32 cellular contexts compared by ENCODE assay signal in genomic region chr6:36113049-36113448, GRCh38. TPM values are rescaled to one million over a fixed set of nuclear protein-coding genes. Genes with fewer than 3 reads are reported as not detected.
DNase-seq lines count a peak whose midpoint lies in the region; ATAC-seq and TF ChIP-seq lines count a peak whose summit lies in the region.
"Had no signal": no experiment of that assay in that cellular context is flagged by ENCODE, and none has a peak within 500 bp of the region (broad histone marks: within the 10 kb centered on the region; RNA-seq: fewer than 3 reads in every experiment).

No MANE protein-coding gene starts in this region.

- in situ Hi-C loops in gastrocnemius medialis (cut with MboI; ENCODE audit: low sequenced_read_pairs in 4 of 4): loop anchor here in 2 of 4 donors (10.0 to 25.0 kb wide), 2 partner anchors 82 to 249 kb away; partner anchors contain the start of gene BRPF3 (in 1 of the 2)

- TF ChIP-seq POLR2A in HCT116 (IDR thresholded peaks at IDR 0.05; ENCODE audit: borderline replicate concordance, extremely low read depth, insufficient read depth, insufficient read length) (no peak), gastrocnemius medialis (IDR thresholded peaks at IDR 0.05) (no peak)

- no peaks in the 10 kb centered on the region for H3K79me1 ChIP-seq in trophoblast cell (ENCODE audit: low read length)
- H3K79me1 ChIP-seq in H9 (ENCODE audit: insufficient read depth, low read depth, low read length, poor library complexity, severe bottlenecking): no peaks in the 10 kb centered on the region

- H4K91ac ChIP-seq in trophoblast cell (ENCODE audit: low read depth, low read length) (no peak overlapping the region), H9 (ENCODE audit: insufficient read length, low read depth, low read length) (no peak overlapping the region)

- H3K14ac ChIP-seq in trophoblast cell (ENCODE audit: low read length) (no peak overlapping the region), H9 (ENCODE audit: insufficient read depth, low read length) (no peak overlapping the region)

- H2AFZ ChIP-seq in HCT116 (ENCODE audit: low read depth, low read length, poor library complexity, severe bottlenecking) (no peak overlapping the region), MM.1S (ENCODE audit: low read length) (no peak overlapping the region), trophoblast cell (ENCODE audit: insufficient read depth, low read length, poor library complexity) (no peak overlapping the region), H9 (ENCODE audit: low read length) (no peak overlapping the region)

- H3K4me2 ChIP-seq in HCT116 (ENCODE audit: low read length) (no peak overlapping the region), MM.1S (ENCODE audit: low read depth, low read length) (no peak overlapping the region), trophoblast cell (ENCODE audit: low read length) (no peak overlapping the region), H9 (ENCODE audit: insufficient read depth, insufficient read length, low read length) (no peak overlapping the region)

- peak; percentile 40; the same call in 1 of the 2 replicates for ATAC-seq in HCT116
- no peak for ATAC-seq in activated naive CD8-positive, alpha-beta T cell treated with anti-CD3 and anti-CD28 coated beads, Interleukin-2, amount 50 U/mL, for 24 hours
- ATAC-seq in gastrocnemius medialis: no peak
- no peak for ATAC-seq in HG03378 (IDR thresholded peaks at IDR 0.05; ENCODE audit: unreplicated experiment)
- ATAC-seq: activated naive CD4-positive, alpha-beta T cell treated with anti-CD3 and anti-CD28 coated beads, Interleukin-2, amount 50 U/mL, for 72 hours; activated T-helper 17 cell treated with anti-CD3 and anti-CD28 coated beads, Interleukin-2, amount 50 U/mL, for 72 hours; left colon had no signal

- no peak overlapping the region for H3T11ph ChIP-seq in H9 (ENCODE audit: low read length)

- H3K4me3 ChIP-seq in HCT116 (replicated peaks in 1 of 2; ENCODE audit: low read depth in 1 of 2, low read length in 2 of 2) (no peak overlapping the region), MM.1S (ENCODE audit: low read length) (no peak overlapping the region), trophoblast cell (ENCODE audit: low read depth, low read length) (no peak overlapping the region), gastrocnemius medialis (no peak overlapping the region)
- H3K4me3 ChIP-seq: ascending aorta, cardiac muscle cell, colonic mucosa, Peyer's patch, prostate gland, testis, vagina had no signal

- no peak overlapping the region for H2BK20ac ChIP-seq in H9 (ENCODE audit: low read depth, low read length, poor library complexity, severe bottlenecking)

- RAD21 ChIA-PET in HCT116 (lab: Charles Lee; ENCODE audit: low non-redundant PET in 1 of 2, low total read pairs in 2 of 2, uncharacterized antibody in 2 of 2, unreplicated experiment in 2 of 2): no interaction called here

- H3K36me3 ChIP-seq in HCT116 (ENCODE audit: control insufficient read depth in 1 of 2, insufficient read depth in 2 of 2, low read length in 2 of 2): no peaks in the 10 kb centered on the region; a peak in 3 of 4 replicates
- H3K36me3 ChIP-seq in MM.1S (replicated peaks; ENCODE audit: insufficient read depth, low read length): no peaks in the 10 kb centered on the region
- peaks cover 11 to 15% of the 10 kb centered on the region in 2 experiments for H3K36me3 ChIP-seq in trophoblast cell (ENCODE audit: control insufficient read depth in 1 of 2, insufficient read depth in 2 of 2, low read length in 2 of 2)
- peaks cover 4 to 38% of the 10 kb centered on the region in 2 donors for H3K36me3 ChIP-seq in gastrocnemius medialis
- H3K36me3 ChIP-seq: colonic mucosa, prostate gland had no signal

- H3K9me3 ChIP-seq in HCT116 (ENCODE audit: control insufficient read depth in 1 of 2, insufficient read depth in 1 of 2, low read depth in 1 of 2, low read length in 2 of 2) (no peaks in the 10 kb centered on the region), MM.1S (replicated peaks; ENCODE audit: insufficient read depth, low read length) (no peaks in the 10 kb centered on the region), trophoblast cell (ENCODE audit: insufficient read depth, low read depth, low read length) (peaks cover 2% of the 10 kb centered on the region), gastrocnemius medialis (no peaks in the 10 kb centered on the region), H9 (ENCODE audit: control insufficient read depth, low read depth, low read length) (no peaks in the 10 kb centered on the region)
- H3K9me3 ChIP-seq: ascending aorta, colonic mucosa, Peyer's patch, prostate gland, testis, vagina had no signal

- H2BK5ac ChIP-seq in trophoblast cell (ENCODE audit: low read depth, low read length, poor library complexity) (no peak overlapping the region), H9 (ENCODE audit: insufficient read length, low read length) (no peak overlapping the region)

- no peak overlapping the region for H3K56ac ChIP-seq in H9 (ENCODE audit: insufficient read length, low read depth, low read length)

- H3K23ac ChIP-seq in trophoblast cell (ENCODE audit: low read length) (no peak overlapping the region), H9 (ENCODE audit: insufficient read length, low read depth, low read length) (no peak overlapping the region)

- H2BK12ac ChIP-seq in trophoblast cell (ENCODE audit: low read length) (no peak overlapping the region), H9 (ENCODE audit: insufficient read length, low read depth, low read length) (no peak overlapping the region)

- H3K27me3 ChIP-seq in HCT116 (ENCODE audit: insufficient read depth, low read length) (no peaks in the 10 kb centered on the region), MM.1S (replicated peaks; ENCODE audit: insufficient read depth, low read length) (no peaks in the 10 kb centered on the region), trophoblast cell (ENCODE audit: insufficient read depth, low read length) (no peaks in the 10 kb centered on the region), gastrocnemius medialis (no peaks in the 10 kb centered on the region), H9 (ENCODE audit: insufficient read depth, low read length) (no peaks in the 10 kb centered on the region)
- H3K27me3 ChIP-seq: ascending aorta, cardiac muscle cell, colonic mucosa, Peyer's patch, testis, vagina had no signal

- peaks cover 4% of the 10 kb centered on the region for H3F3A ChIP-seq in MM.1S (ENCODE audit: insufficient read depth, low read length)

- H3K36me3 Mint-ChIP-seq in activated naive CD8-positive, alpha-beta T cell treated with anti-CD3 and anti-CD28 coated beads, Interleukin-2, amount 50 U/mL, for 24 hours (ENCODE audit: low read depth): peaks cover 24% of the 10 kb centered on the region
- H3K36me3 Mint-ChIP-seq in H9 (ENCODE audit: insufficient read depth in 1 of 3, low read depth in 3 of 3): peaks cover 5 to 29% (median 16%) of the 10 kb centered on the region in 3 experiments

- peaks cover 79% of the 10 kb centered on the region for H3K4me1 Mint-ChIP-seq in activated naive CD8-positive, alpha-beta T cell treated with anti-CD3 and anti-CD28 coated beads, Interleukin-2, amount 50 U/mL, for 24 hours
- peaks cover 15 to 16% of the 10 kb centered on the region in 2 experiments for H3K4me1 Mint-ChIP-seq in H9

- TF ChIP-seq CTCF in HCT116 (IDR thresholded peaks at IDR 0.05 in 2 of 3, conservative IDR thresholded peaks at IDR 0.05 in 1 of 3; ENCODE audit: borderline replicate concordance in 1 of 3, insufficient read depth in 1 of 3, low read depth in 2 of 3, low read length in 2 of 3) (no peak), MM.1S (IDR thresholded peaks at IDR 0.05; ENCODE audit: low read length) (no peak), gastrocnemius medialis (IDR thresholded peaks at IDR 0.05 in 4 of 5, conservative IDR thresholded peaks at IDR 0.05 in 1 of 5) (no peak), H9 (conservative IDR thresholded peaks at IDR 0.05) (no peak)

- H4K20me1 ChIP-seq in HCT116 (ENCODE audit: insufficient read depth) (no peaks in the 10 kb centered on the region), MM.1S (ENCODE audit: insufficient read depth, low read length) (no peaks in the 10 kb centered on the region), H9 (ENCODE audit: control insufficient read depth, insufficient read depth, insufficient read length) (no peaks in the 10 kb centered on the region)

- BruUV-seq in HCT116 (replicated peaks; lab: Mats Ljungman, UMichigan): no TSS peak

- CTCF ChIA-PET in HCT116 (lab: Charles Lee): no interaction called here

- H3K79me2 ChIP-seq in HCT116 (ENCODE audit: insufficient read depth, low read length) (no peaks in the 10 kb centered on the region), MM.1S (ENCODE audit: low read length) (no peaks in the 10 kb centered on the region), trophoblast cell (ENCODE audit: control insufficient read depth, insufficient read depth, low read length, poor library complexity) (no peaks in the 10 kb centered on the region), H9 (ENCODE audit: insufficient read depth, low read length) (no peaks in the 10 kb centered on the region)

- H2BK120ac ChIP-seq in trophoblast cell (ENCODE audit: insufficient read depth, low read length, poor library complexity): no peak overlapping the region
- no peak overlapping the region for H2BK120ac ChIP-seq in H9 (ENCODE audit: low read depth, low read length, poor library complexity, severe bottlenecking)

- no peak overlapping the region for H4K5ac ChIP-seq in H9 (ENCODE audit: insufficient read length, low read depth, low read length)

- H3K27me3 Mint-ChIP-seq in activated naive CD8-positive, alpha-beta T cell treated with anti-CD3 and anti-CD28 coated beads, Interleukin-2, amount 50 U/mL, for 24 hours: no peaks in the 10 kb centered on the region
- H3K27me3 Mint-ChIP-seq in H9 (ENCODE audit: low read depth): no peaks in the 10 kb centered on the region
- H3K27me3 Mint-ChIP-seq: activated T-helper 17 cell treated with anti-CD3 and anti-CD28 coated beads, Interleukin-2, amount 50 U/mL, for 72 hours had no signal

- H3K4ac ChIP-seq in trophoblast cell (ENCODE audit: low read depth, low read length) (no peak overlapping the region), H9 (ENCODE audit: low read depth, low read length) (no peak overlapping the region)

- no peak overlapping the region for H3K9ac ChIP-seq in HCT116 (ENCODE audit: low read length)
- H3K9ac ChIP-seq in MM.1S (ENCODE audit: low read length): no peak overlapping the region
- no peak overlapping the region for H3K9ac ChIP-seq in trophoblast cell (ENCODE audit: low read length)
- no peak overlapping the region for H3K9ac ChIP-seq in H9 (ENCODE audit: extremely low read depth, insufficient read length, low read length)

- H3K4me3 Mint-ChIP-seq in activated naive CD8-positive, alpha-beta T cell treated with anti-CD3 and anti-CD28 coated beads, Interleukin-2, amount 50 U/mL, for 24 hours: no peak overlapping the region
- H3K4me3 Mint-ChIP-seq in H9: no peak overlapping the region
- H3K4me3 Mint-ChIP-seq: activated T-helper 17 cell treated with anti-CD3 and anti-CD28 coated beads, Interleukin-2, amount 50 U/mL, for 72 hours had no signal

- no peaks in the 10 kb centered on the region for H3K23me2 ChIP-seq in H9 (ENCODE audit: insufficient read length, low read depth, low read length, poor library complexity, severe bottlenecking)

- H3K4me1 ChIP-seq in HCT116 (ENCODE audit: control insufficient read depth in 1 of 2, insufficient read depth in 2 of 2, low read length in 2 of 2): peaks cover 0 to 15% of the 10 kb centered on the region in 2 experiments; a peak in 2 of 4 replicates
- H3K4me1 ChIP-seq in MM.1S (ENCODE audit: low read length): peaks cover 40% of the 10 kb centered on the region
- no peaks in the 10 kb centered on the region for H3K4me1 ChIP-seq in trophoblast cell (ENCODE audit: control insufficient read depth in 1 of 2, insufficient read depth in 2 of 2, low read length in 2 of 2)
- H3K4me1 ChIP-seq in gastrocnemius medialis: peaks cover 19 to 25% of the 10 kb centered on the region in 2 donors
- H3K4me1 ChIP-seq in H9 (ENCODE audit: insufficient read depth, low read length): no peaks in the 10 kb centered on the region
- H3K4me1 ChIP-seq: ascending aorta, prostate gland had no signal

- H4K12ac ChIP-seq in trophoblast cell (ENCODE audit: low read depth, low read length): no peak overlapping the region

- DNase-seq in HCT116 (ENCODE audit: low read depth, low spot score): no peak
- DNase-seq in MM.1S: no peak
- DNase-seq in activated naive CD8-positive, alpha-beta T cell treated with anti-CD3 and anti-CD28 coated beads, Interleukin-2, amount 50 U/mL, for 24 hours: no peak
- DNase-seq in trophoblast cell: peak; percentile 63 to 71
- DNase-seq in gastrocnemius medialis: no peak
- no peak for DNase-seq in H9
- DNase-seq in NCI-H2081 (lab: John Stamatoyannopoulos, UW): no peak
- DNase-seq: activated CD4-positive, alpha-beta T cell treated with anti-CD3 and anti-CD28 coated beads, Interleukin-2, amount 50 U/mL, for 1 hour; colonic mucosa; effector memory CD4-positive, alpha-beta T cell; erythroblast; left colon; mammary epithelial cell; NCI-H1436; NCI-H2107; NCI-H510A; nucleus accumbens; SHP77 treated with DMSO at 0.1 percent for 48 hours; stimulated activated CD4-positive, alpha-beta T cell treated with anti-CD3 and anti-CD28 coated beads, Interleukin-15, amount 100 ng/mL, for 24 hours; stimulated activated naive CD4-positive, alpha-beta T cell treated with Interleukin-2 at 50 U/mL for 16 hours; SW 1271; T1000; testis had no signal

- intact Hi-C loops in HCT116 (cut with micrococcal nuclease) (no loop called here), gastrocnemius medialis (cut with DNase I; ENCODE audit: low total_unique reads) (no loop called here)

- H3K18ac ChIP-seq in trophoblast cell (ENCODE audit: low read length) (no peak overlapping the region), H9 (ENCODE audit: insufficient read length, low read depth, low read length) (no peak overlapping the region)

- no peak overlapping the region for H4K8ac ChIP-seq in trophoblast cell (ENCODE audit: low read depth, low read length)
- H4K8ac ChIP-seq in H9 (replicated peaks; ENCODE audit: insufficient read length, low read depth, low read length): no peak overlapping the region

- H3K27ac Mint-ChIP-seq in activated naive CD8-positive, alpha-beta T cell treated with anti-CD3 and anti-CD28 coated beads, Interleukin-2, amount 50 U/mL, for 24 hours: peak overlapping the region; percentile 47
- H3K27ac Mint-ChIP-seq in H9: no peak overlapping the region
- H3K27ac Mint-ChIP-seq: activated naive CD4-positive, alpha-beta T cell treated with anti-CD3 and anti-CD28 coated beads, Interleukin-2, amount 50 U/mL, for 72 hours; activated T-helper 17 cell treated with anti-CD3 and anti-CD28 coated beads, Interleukin-2, amount 50 U/mL, for 72 hours had no signal

- no peak overlapping the region for H3K27ac ChIP-seq in HCT116 (ENCODE audit: low read depth, low read length)
- peak overlapping the region; percentile 22; the same call in 1 of the 2 replicates for H3K27ac ChIP-seq in MM.1S (ENCODE audit: low read length)
- no peak overlapping the region for H3K27ac ChIP-seq in trophoblast cell (ENCODE audit: low read depth, low read length)
- H3K27ac ChIP-seq in gastrocnemius medialis: no peak overlapping the region
- H3K27ac ChIP-seq in H9 (ENCODE audit: insufficient read length, low read depth, low read length): no peak overlapping the region
- H3K27ac ChIP-seq: ascending aorta, C4-2B, cardiac muscle cell, colonic mucosa, prostate gland, testis, vagina had no signal

- H2BK15ac ChIP-seq in H9 (ENCODE audit: low read depth, low read length): no peak overlapping the region

- no peak overlapping the region for H2AK5ac ChIP-seq in trophoblast cell (ENCODE audit: low read length)
- no peak overlapping the region for H2AK5ac ChIP-seq in H9 (ENCODE audit: insufficient read length, low read length)

- TF ChIP-seq RAD21 in HCT116 (IDR thresholded peaks at IDR 0.05; ENCODE audit: low read depth): no peak

- H3K9me2 ChIP-seq in HCT116 (ENCODE audit: insufficient read depth) (no peaks in the 10 kb centered on the region), MM.1S (replicated peaks; ENCODE audit: insufficient read depth, low read length) (no peaks in the 10 kb centered on the region)

- POLR2A ChIA-PET in HCT116 (lab: Charles Lee): interaction anchor here (0.6 kb wide), 1 partner anchor 85 kb away, joined by 3 read pairs; no protein-coding TSS in a partner anchor

- no peaks in the 10 kb centered on the region for H3K9me3 Mint-ChIP-seq in activated naive CD8-positive, alpha-beta T cell treated with anti-CD3 and anti-CD28 coated beads, Interleukin-2, amount 50 U/mL, for 24 hours
- H3K9me3 Mint-ChIP-seq in H9: no peaks in the 10 kb centered on the region
- H3K9me3 Mint-ChIP-seq: activated naive CD4-positive, alpha-beta T cell treated with anti-CD3 and anti-CD28 coated beads, Interleukin-2, amount 50 U/mL, for 72 hours; activated T-helper 17 cell treated with anti-CD3 and anti-CD28 coated beads, Interleukin-2, amount 50 U/mL, for 72 hours had no signal

RNA-seq across cellular contexts. Expression of gene MAPK13, which starts 17.3 kb away (rescaled TPM):
- total RNA-seq in HCT116 (2021; ENCODE audit: unreplicated experiment) (47.3 TPM), gastrocnemius medialis (under 1 TPM; 0.29 to 0.82 (median 0.64) TPM), H9 (2021) (18.9 and 19.2 TPM in 2 replicates)
- polyA plus RNA-seq in HCT116 (2012): 45.3 and 51.2 TPM in 2 replicates
- 5.5 and 6.1 TPM in 2 replicates for polyA plus RNA-seq in trophoblast cell (2013)

Comparison
In these comparisons a context has a peak if more than half of its experiments do, and no peak if none do; other contexts are left out.
1. DNase-seq: peak in trophoblast cell (2 of 2); none in HCT116 (single experiment), MM.1S (single experiment), activated naive CD8-positive, alpha-beta T cell treated with anti-CD3 and anti-CD28 coated beads, Interleukin-2, amount 50 U/mL, for 24 hours (single experiment), gastrocnemius medialis (0 of 2), H9 (single experiment) and NCI-H2081 (0 of 2).
2. RNA of gene MAPK13, which starts 17.3 kb away (total RNA-seq): 47.3 TPM in HCT116 (single experiment) and 18.9 to 19.2 TPM in H9; 0.29 to 0.82 TPM in gastrocnemius medialis; every median in the first group is over 10 times any median in the second.